In genomic region chr10:100182281-100182680, GRCh38 we compare ENCODE assay signal across 1 cellular context.
TF ChIP-seq lines count a peak whose summit lies in the region.

No MANE protein-coding gene starts in this region.

TF ChIP-seq in HepG2, 621 proteins besides CTCF, POLR2A, EP300 and RAD21:
- TF ChIP-seq ZNF20 (CRISPR knock-in tag; IDR thresholded peaks at IDR 0.05) (no peak), ZBTB39 (CRISPR knock-in tag; IDR thresholded peaks at IDR 0.05) (no peak), FOXK1 (CRISPR knock-in tag; IDR thresholded peaks at IDR 0.05; ENCODE audit: borderline replicate concordance, low read depth) (no peak), ZNF616 (CRISPR knock-in tag; IDR thresholded peaks at IDR 0.05; ENCODE audit: low read depth) (no peak), DR1 (CRISPR knock-in tag; IDR thresholded peaks at IDR 0.05) (no peak), KIAA2018 (CRISPR knock-in tag; IDR thresholded peaks at IDR 0.05; ENCODE audit: borderline replicate concordance) (no peak), FOXC1 (CRISPR knock-in tag; IDR thresholded peaks at IDR 0.05; ENCODE audit: borderline replicate concordance) (no peak), ZNF609 (CRISPR knock-in tag; IDR thresholded peaks at IDR 0.05; ENCODE audit: borderline replicate concordance) (no peak), PHF5A (CRISPR knock-in tag; IDR thresholded peaks at IDR 0.05; ENCODE audit: low read depth, unreplicated experiment) (no peak), ZNF234 (CRISPR knock-in tag; conservative IDR thresholded peaks at IDR 0.05) (no peak), MZF1 (CRISPR knock-in tag; IDR thresholded peaks at IDR 0.05; ENCODE audit: borderline replicate concordance) (no peak), ZNF10 (CRISPR knock-in tag; IDR thresholded peaks at IDR 0.05; ENCODE audit: borderline replicate concordance, low read depth) (no peak), NR2F1 (CRISPR knock-in tag; IDR thresholded peaks at IDR 0.05) (no peak), THAP9 (CRISPR knock-in tag; IDR thresholded peaks at IDR 0.05; ENCODE audit: borderline replicate concordance) (no peak), LRRFIP1 (CRISPR knock-in tag; conservative IDR thresholded peaks at IDR 0.05) (no peak), ATF5 (CRISPR knock-in tag; IDR thresholded peaks at IDR 0.05; ENCODE audit: low read depth) (no peak), ZNF24 (IDR thresholded peaks at IDR 0.05) (no peak)
